In genomic region chr3:151096697-151097096, GRCh38 we compare ENCODE assay signal across 17 cellular contexts.
"Had no signal": no experiment of that assay in that cellular context is flagged by ENCODE, and none has a peak within 500 bp of the region (broad histone marks: within the 10 kb centered on the region; RNA-seq: fewer than 3 reads in every experiment).

No MANE protein-coding gene starts in this region.

- H3K79me2 ChIP-seq: parathyroid adenoma had no signal

- DNase-seq: activated B cell treated with CpG ODN at 0.5 μM for 24 hours; activated CD4-positive, alpha-beta memory T cell treated with anti-CD3 and anti-CD28 coated beads, Interleukin-2, amount 10 ng/mL, durations not matched to agents 7 days and 5 days; activated CD4-positive, alpha-beta T cell treated with anti-CD3 and anti-CD28 coated beads for 4 hours; activated CD8-positive, alpha-beta memory T cell treated with anti-CD3 and anti-CD28 coated beads, Interleukin-2, amount 10 ng/mL, durations not matched to agents 7 days and 5 days; activated naive CD8-positive, alpha-beta T cell treated with anti-CD3 and anti-CD28 coated beads, Interleukin-2, amount 10 ng/mL, durations not matched to agents 7 days and 5 days; body of pancreas; central memory CD4-positive, alpha-beta T cell; colonic mucosa; heart left ventricle; mesendoderm; natural killer cell; spleen; stimulated activated naive CD4-positive, alpha-beta T cell; tibial artery; uterus had no signal

- H3K4me1 ChIP-seq: body of pancreas, colonic mucosa, parathyroid adenoma, tibial artery, uterus had no signal

- H3K27ac ChIP-seq: body of pancreas, colonic mucosa, parathyroid adenoma, spleen, tibial artery, uterus had no signal

- H3K4me3 Mint-ChIP-seq: activated B cell treated with CpG ODN at 0.5 μM for 24 hours; activated CD4-positive, alpha-beta memory T cell treated with anti-CD3 and anti-CD28 coated beads, Interleukin-2, amount 10 ng/mL, durations not matched to agents 7 days and 5 days; activated CD8-positive, alpha-beta memory T cell treated with anti-CD3 and anti-CD28 coated beads, Interleukin-2, amount 10 ng/mL, durations not matched to agents 7 days and 5 days; activated naive CD8-positive, alpha-beta T cell treated with anti-CD3 and anti-CD28 coated beads, Interleukin-2, amount 10 ng/mL, durations not matched to agents 7 days and 5 days; natural killer cell; T-helper 2 cell treated with Interferon-gamma antibody and Interleukin-4, amounts not matched to agents 5 μg/mL and 100 μg/mL, for 36 hours had no signal

- H3K4me1 Mint-ChIP-seq: activated CD4-positive, alpha-beta memory T cell treated with anti-CD3 and anti-CD28 coated beads, Interleukin-2, amount 10 ng/mL, durations not matched to agents 7 days and 5 days; activated CD8-positive, alpha-beta memory T cell treated with anti-CD3 and anti-CD28 coated beads, Interleukin-2, amount 10 ng/mL, durations not matched to agents 7 days and 5 days; activated naive CD8-positive, alpha-beta T cell treated with anti-CD3 and anti-CD28 coated beads, Interleukin-2, amount 10 ng/mL, durations not matched to agents 7 days and 5 days; natural killer cell had no signal

- H3K36me3 Mint-ChIP-seq: activated CD8-positive, alpha-beta memory T cell treated with anti-CD3 and anti-CD28 coated beads, Interleukin-2, amount 10 ng/mL, durations not matched to agents 7 days and 5 days; activated naive CD8-positive, alpha-beta T cell treated with anti-CD3 and anti-CD28 coated beads, Interleukin-2, amount 10 ng/mL, durations not matched to agents 7 days and 5 days; natural killer cell had no signal

- H3K27me3 ChIP-seq: body of pancreas, colonic mucosa, heart left ventricle, uterus had no signal

- H3K36me3 ChIP-seq: colonic mucosa, heart left ventricle, spleen, tibial artery, uterus had no signal

- H3K9me3 ChIP-seq: body of pancreas, colonic mucosa, heart left ventricle, spleen, tibial artery, uterus had no signal

- H3K4me3 ChIP-seq: body of pancreas, colonic mucosa, heart left ventricle, spleen, tibial artery, uterus had no signal

- H3K9ac ChIP-seq: parathyroid adenoma had no signal

- H3K27ac Mint-ChIP-seq: activated B cell treated with CpG ODN at 0.5 μM for 24 hours; activated CD4-positive, alpha-beta memory T cell treated with anti-CD3 and anti-CD28 coated beads, Interleukin-2, amount 10 ng/mL, durations not matched to agents 7 days and 5 days; activated CD8-positive, alpha-beta memory T cell treated with anti-CD3 and anti-CD28 coated beads, Interleukin-2, amount 10 ng/mL, durations not matched to agents 7 days and 5 days; activated naive CD8-positive, alpha-beta T cell treated with anti-CD3 and anti-CD28 coated beads, Interleukin-2, amount 10 ng/mL, durations not matched to agents 7 days and 5 days; natural killer cell; T-helper 2 cell treated with Interferon-gamma antibody and Interleukin-4, amounts not matched to agents 5 μg/mL and 100 μg/mL, for 36 hours had no signal

- ATAC-seq: activated CD8-positive, alpha-beta memory T cell treated with anti-CD3 and anti-CD28 coated beads, Interleukin-2, amount 10 ng/mL, durations not matched to agents 7 days and 5 days; body of pancreas; natural killer cell had no signal

- H2AFZ ChIP-seq: parathyroid adenoma had no signal
